22 cellular contexts compared by ENCODE assay signal in genomic region chr2:95391641-95392310, GRCh38. TPM values are rescaled to one million over a fixed set of nuclear protein-coding genes. Genes with fewer than 3 reads are reported as not detected.
DNase-seq lines count a peak whose midpoint lies in the region; ATAC-seq and TF ChIP-seq lines count a peak whose summit lies in the region.
"Had no signal": no experiment of that assay in that cellular context is flagged by ENCODE, and none has a peak within 500 bp of the region (broad histone marks: within the 10 kb centered on the region; RNA-seq: fewer than 3 reads in every experiment).

No MANE protein-coding gene starts in this region.

- H3K9ac ChIP-seq in endodermal cell (ENCODE audit: extremely low read depth, low read length, poor library complexity, severe bottlenecking) (no peak overlapping the region), neural progenitor cell (no peak overlapping the region)
- H3K9ac ChIP-seq: BLaER1 treated with 17β-estradiol and CSF1 and Interleukin-3, amounts not matched to agents 10 nM and 100 nM had no signal

- H3K4me1 Mint-ChIP-seq in endodermal cell (peaks cover 2% of the 10 kb centered on the region), neural progenitor cell (peaks cover 3% of the 10 kb centered on the region)

- no peak overlapping the region for H3K27ac Mint-ChIP-seq in endodermal cell
- peak overlapping the region; percentile 53 for H3K27ac Mint-ChIP-seq in neural progenitor cell
- H3K27ac Mint-ChIP-seq: stimulated activated naive CD8-positive, alpha-beta T cell treated with anti-CD3 and anti-CD28 coated beads, Interleukin-15, Interleukin-2, amounts not matched to agents 100 ng/mL and 50 ng/mL, for 24 hours had no signal

- no peak for TF ChIP-seq CTCF in right atrium auricular region (IDR thresholded peaks at IDR 0.05)
- TF ChIP-seq CTCF in endodermal cell (conservative IDR thresholded peaks at IDR 0.05), result no peak
- no peak for TF ChIP-seq CTCF in neural progenitor cell (IDR thresholded peaks at IDR 0.05)

- H4K20me1 ChIP-seq in neural progenitor cell (ENCODE audit: low read depth), result no peaks in the 10 kb centered on the region
- H4K20me1 ChIP-seq: BLaER1 treated with 17β-estradiol and CSF1 and Interleukin-3, amounts not matched to agents 10 nM and 100 nM had no signal

- no peaks in the 10 kb centered on the region for H3K36me3 Mint-ChIP-seq in endodermal cell (ENCODE audit: low read depth)
- no peaks in the 10 kb centered on the region for H3K36me3 Mint-ChIP-seq in neural progenitor cell

- DNase-seq in left ventricle myocardium superior, result peak; percentile 35
- no peak for DNase-seq in right atrium auricular region (ENCODE audit: low spot score)
- peak; percentile 33 for DNase-seq in endodermal cell
- no peak for DNase-seq in neural progenitor cell (ENCODE audit: low spot score)
- DNase-seq in activated T-cell treated with anti-CD3 and anti-CD28 coated beads for 4 hours, result no peak
- no peak for DNase-seq in NCI-H774 (lab: John Stamatoyannopoulos, UW)
- no peak for DNase-seq in midbrain (lab: John Stamatoyannopoulos, UW)
- DNase-seq: activated naive CD4-positive, alpha-beta T cell; activated T-cell treated with anti-CD3 and anti-CD28 coated beads, Interleukin-2, amount 50 U/mL, for 4 hours; amniotic stem cell; Calu3; lower lobe of right lung; nucleus accumbens; OCI-M1; SJCRH30; stimulated activated CD4-positive, alpha-beta T cell treated with anti-CD3 and anti-CD28 coated beads, Interleukin-12 subunit alpha, Interleukin-12 subunit beta, amount 100 ng/mL, for 4 hours; T-helper 1 cell; transverse colon had no signal

- H3K4me3 Mint-ChIP-seq in endodermal cell (no peak overlapping the region), neural progenitor cell (no peak overlapping the region)
- H3K4me3 Mint-ChIP-seq: activated T-cell treated with anti-CD3 and anti-CD28 coated beads, Interleukin-2, amount 50 U/mL, for 4 hours; stimulated activated naive CD8-positive, alpha-beta T cell treated with anti-CD3 and anti-CD28 coated beads, Interleukin-15, Interleukin-2, amounts not matched to agents 100 ng/mL and 50 ng/mL, for 24 hours had no signal

- H3K4me2 ChIP-seq in neural progenitor cell, result no peak overlapping the region
- H3K4me2 ChIP-seq: BLaER1 treated with 17β-estradiol and CSF1 and Interleukin-3, amounts not matched to agents 10 nM and 100 nM had no signal

- no peaks in the 10 kb centered on the region for H3K36me3 ChIP-seq in right atrium auricular region
- H3K36me3 ChIP-seq in endodermal cell (ENCODE audit: control insufficient read depth, insufficient read depth, low read length), result no peaks in the 10 kb centered on the region
- H3K36me3 ChIP-seq in neural progenitor cell, result no peaks in the 10 kb centered on the region
- H3K36me3 ChIP-seq: BLaER1 treated with 17β-estradiol and CSF1 and Interleukin-3, amounts not matched to agents 10 nM and 100 nM; cardiac muscle cell; lower lobe of right lung; SJCRH30; transverse colon had no signal

- H3F3A ChIP-seq in neural progenitor cell (ENCODE audit: low read depth), result no peaks in the 10 kb centered on the region

- intact Hi-C loops in left ventricle myocardium superior (cut with micrococcal nuclease), result no loop called here

- H3K4me1 ChIP-seq in right atrium auricular region (peaks cover 0 to 4% of the 10 kb centered on the region in 2 donors), endodermal cell (ENCODE audit: control insufficient read depth, insufficient read depth, low read length) (no peaks in the 10 kb centered on the region), neural progenitor cell (no peaks in the 10 kb centered on the region)
- H3K4me1 ChIP-seq: BLaER1 treated with 17β-estradiol and CSF1 and Interleukin-3, amounts not matched to agents 10 nM and 100 nM; lower lobe of right lung; SJCRH30 had no signal

- no peak overlapping the region for H2AFZ ChIP-seq in neural progenitor cell (replicated peaks)

- H3K27ac ChIP-seq in right atrium auricular region (no peak overlapping the region), endodermal cell (ENCODE audit: low read depth, low read length) (no peak overlapping the region), neural progenitor cell (no peak overlapping the region)
- H3K27ac ChIP-seq: BLaER1 treated with 17β-estradiol and CSF1 and Interleukin-3, amounts not matched to agents 10 nM and 100 nM; cardiac muscle cell; lower lobe of right lung; SJCRH30 had no signal

- H3K27me3 Mint-ChIP-seq in endodermal cell (ENCODE audit: insufficient read depth) (peaks cover 46% of the 10 kb centered on the region), neural progenitor cell (ENCODE audit: insufficient read depth, low read depth) (peaks cover 4% of the 10 kb centered on the region)
- H3K27me3 Mint-ChIP-seq: stimulated activated naive CD8-positive, alpha-beta T cell treated with anti-CD3 and anti-CD28 coated beads, Interleukin-15, Interleukin-2, amounts not matched to agents 100 ng/mL and 50 ng/mL, for 24 hours had no signal

- no peaks in the 10 kb centered on the region for H3K27me3 ChIP-seq in right atrium auricular region
- no peaks in the 10 kb centered on the region for H3K27me3 ChIP-seq in endodermal cell (ENCODE audit: control insufficient read depth, insufficient read depth, low read length, poor library complexity, severe bottlenecking)
- peaks cover 18% of the 10 kb centered on the region for H3K27me3 ChIP-seq in neural progenitor cell
- H3K27me3 ChIP-seq: BLaER1 treated with 17β-estradiol and CSF1 and Interleukin-3, amounts not matched to agents 10 nM and 100 nM; cardiac muscle cell; transverse colon had no signal

- H3K9me3 Mint-ChIP-seq in endodermal cell (no peaks in the 10 kb centered on the region), neural progenitor cell (no peaks in the 10 kb centered on the region)
- H3K9me3 Mint-ChIP-seq: activated T-cell treated with anti-CD3 and anti-CD28 coated beads, Interleukin-2, amount 50 U/mL, for 4 hours; stimulated activated naive CD8-positive, alpha-beta T cell treated with anti-CD3 and anti-CD28 coated beads, Interleukin-15, Interleukin-2, amounts not matched to agents 100 ng/mL and 50 ng/mL, for 24 hours had no signal

- WGBS in endodermal cell (ENCODE audit: insufficient coverage in 1 of 2, insufficient read length in 1 of 2), 2 experiments, result 82 to 87% methylated on average over 4 to 8 of the region's 8 CpGs

- H3K79me2 ChIP-seq in neural progenitor cell (ENCODE audit: low read depth), result no peaks in the 10 kb centered on the region

- ATAC-seq in left ventricle myocardium superior (peak; percentile 42), GM21528 (IDR thresholded peaks at IDR 0.05; ENCODE audit: low FRiP score, unreplicated experiment) (no peak)
- ATAC-seq: activated T-cell treated with anti-CD3 and anti-CD28 coated beads, Interleukin-2, amount 50 U/mL, for 4 hours; lower lobe of right lung had no signal

- H3K4me3 ChIP-seq in right atrium auricular region, result no peak overlapping the region
- H3K4me3 ChIP-seq in endodermal cell (ENCODE audit: low read length), result no peak overlapping the region
- no peak overlapping the region for H3K4me3 ChIP-seq in neural progenitor cell
- H3K4me3 ChIP-seq: BLaER1 treated with 17β-estradiol and CSF1 and Interleukin-3, amounts not matched to agents 10 nM and 100 nM; cardiac muscle cell; lower lobe of right lung; SJCRH30; transverse colon had no signal

- H3K9me3 ChIP-seq in right atrium auricular region, result no peaks in the 10 kb centered on the region
- H3K9me3 ChIP-seq in endodermal cell (ENCODE audit: control insufficient read depth, low read length), result no peaks in the 10 kb centered on the region
- H3K9me3 ChIP-seq in neural progenitor cell (ENCODE audit: low read depth), result no peaks in the 10 kb centered on the region
- H3K9me3 ChIP-seq: BLaER1 treated with 17β-estradiol and CSF1 and Interleukin-3, amounts not matched to agents 10 nM and 100 nM; lower lobe of right lung; SJCRH30; transverse colon had no signal

RNA-seq across cellular contexts. Expression of gene FAHD2A, which starts 10.7 kb away (rescaled TPM):
- total RNA-seq in left ventricle myocardium superior (46.3 TPM), right atrium auricular region (10 to 100 TPM; 19.9 to 27.5 TPM), endodermal cell (10 to 100 TPM; 45.2 to 49.4 TPM), neural progenitor cell (ENCODE audit: low replicate concordance) (36.4 and 37.0 TPM in 2 replicates)
- polyA plus RNA-seq in endodermal cell (2013, experiment 1 of 2), result 38.3 TPM
- 31.3 TPM for polyA plus RNA-seq in endodermal cell (2013, experiment 2 of 2)

Comparison
In these comparisons a context has a peak if more than half of its experiments do, and no peak if none do; other contexts are left out.
1. DNase-seq: peak in left ventricle myocardium superior (single experiment) and endodermal cell (single experiment); none in right atrium auricular region (single experiment), neural progenitor cell (single experiment), activated T-cell treated with anti-CD3 and anti-CD28 coated beads for 4 hours (single experiment), NCI-H774 (single experiment) and midbrain (single experiment).